33 cellular contexts compared by ENCODE assay signal in the genomic region with DNA sequence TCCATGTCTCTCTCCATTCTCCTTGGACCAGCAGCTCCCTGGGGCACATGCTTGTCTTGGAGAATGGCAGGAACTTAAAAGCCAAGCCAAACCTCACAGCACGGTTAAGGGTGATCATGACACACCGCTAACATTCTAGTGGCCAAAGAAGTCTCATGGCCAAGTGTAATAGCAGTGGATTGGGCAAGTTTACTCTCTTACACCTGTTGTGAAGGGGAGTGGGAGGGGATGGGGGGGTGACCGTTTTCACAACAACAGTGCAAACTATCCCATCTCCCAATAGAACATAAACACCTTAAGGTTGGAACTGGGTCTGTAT. TPM values are rescaled to one million over a fixed set of nuclear protein-coding genes. Genes with fewer than 3 reads are reported as not detected.
"Had no signal": no experiment of that assay in that cellular context is flagged by ENCODE, and none has a peak within 500 bp of the region (broad histone marks: within the 10 kb centered on the region; RNA-seq: fewer than 3 reads in every experiment).

No MANE protein-coding gene starts in this region.

- H2AFZ ChIP-seq: hepatocyte, neural progenitor cell, parathyroid adenoma had no signal

- DNase-seq: islet precursor cell; left ventricle myocardium inferior; naive B cell; natural killer cell; nephron progenitor cell; occipital lobe; right lobe of liver; stimulated activated CD4-positive, alpha-beta T cell treated with anti-CD3 and anti-CD28 coated beads, Interleukin-12 subunit alpha, Interleukin-12 subunit beta, amount 100 ng/mL, for 4 hours; stimulated activated CD4-positive, alpha-beta T cell treated with anti-CD3 and anti-CD28 coated beads, Interleukin-15, amount 100 ng/mL, for 24 hours; stimulated activated CD4-positive, alpha-beta T cell treated with anti-CD3 and anti-CD28 coated beads, Interleukin-2, amount 100 ng/mL, for 24 hours; stimulated activated CD4-positive, alpha-beta T cell treated with anti-CD3 and anti-CD28 coated beads, Interleukin-4, amount 100 ng/mL, for 1 hour; stimulated activated naive B cell treated with anti-CD40 and anti-IgM and Interleukin-4, amounts not matched to agents 10 μg/mL and 1 μg/mL and 100 μg/mL, for 72 hours; stimulated activated naive CD8-positive, alpha-beta T cell treated with anti-CD3 and anti-CD28 coated beads, Interleukin-15, Interleukin-2, amounts not matched to agents 100 U/mL and 50 U/mL, for 24 hours; stomach; testis; uterus had no signal

- H3K27ac ChIP-seq: hepatocyte, left ventricle myocardium inferior, neural progenitor cell, neutrophil, parathyroid adenoma, right atrium auricular region, right lobe of liver, skin epidermis, stomach, testis, tibial nerve, uterus had no signal

- H3K4me3 ChIP-seq: hepatocyte, left ventricle myocardium inferior, lung, neural progenitor cell, right atrium auricular region, right lobe of liver, skin epidermis, stomach, testis, tibial nerve, uterus had no signal

- H3K36me3 Mint-ChIP-seq: mesothelial cell of epicardium, natural killer cell, neural progenitor cell, type B pancreatic cell had no signal

- H3K27ac Mint-ChIP-seq: mesothelial cell of epicardium; nephron progenitor cell; stimulated activated naive B cell treated with anti-CD40 and anti-IgM and Interleukin-4, amounts not matched to agents 10 μg/mL and 1 μg/mL and 100 μg/mL, for 72 hours had no signal

- H3K79me2 ChIP-seq: hepatocyte, parathyroid adenoma had no signal

- H3K9me3 Mint-ChIP-seq: neural progenitor cell, type B pancreatic cell had no signal

- H3K9ac ChIP-seq: neural progenitor cell, parathyroid adenoma had no signal

- H3K27me3 ChIP-seq: hepatocyte, neural progenitor cell, right atrium auricular region, right lobe of liver, testis, uterus had no signal

- H3K9me3 ChIP-seq: left ventricle myocardium inferior, neutrophil, right atrium auricular region, right lobe of liver, testis, tibial nerve, uterus had no signal

- H3K36me3 ChIP-seq: left ventricle myocardium inferior, neural progenitor cell, neutrophil, right atrium auricular region, right lobe of liver, stomach, tibial nerve, uterus had no signal

- H3K4me1 ChIP-seq: parathyroid adenoma, right lobe of liver, uterus had no signal

- H3K4me2 ChIP-seq: hepatocyte, neural progenitor cell had no signal

- H3K4me3 Mint-ChIP-seq: mesothelial cell of epicardium; naive B cell; nephron progenitor cell; neural progenitor cell; stimulated activated naive B cell treated with anti-CD40 and anti-IgM and Interleukin-4, amounts not matched to agents 10 μg/mL and 1 μg/mL and 100 μg/mL, for 72 hours; type B pancreatic cell had no signal

RNA-seq across cellular contexts. Expression of gene MEOX1, which starts 37.7 kb away (rescaled TPM):
- total RNA-seq: occipital lobe, osteocyte, pulmonary artery endothelial cell, renal cortical epithelial cell had no signal

RNA-seq across cellular contexts. Expression of gene SOST, which starts 59.2 kb away (rescaled TPM):
- total RNA-seq: hepatocyte, kidney epithelial cell, lung, mononuclear cell, natural killer cell, occipital lobe, osteocyte, posterior vena cava, pulmonary artery endothelial cell, renal cortical epithelial cell, right atrium auricular region, right lobe of liver, stomach, tibial nerve, ureter, uterus had no signal
- polyA plus RNA-seq: hepatocyte, stomach had no signal
